In genomic region chr13:49443327-49443688, GRCh38 we compare ENCODE assay signal across 8 cellular contexts. TPM values are rescaled to one million over a fixed set of nuclear protein-coding genes. Genes with fewer than 3 reads are reported as not detected.
DNase-seq lines count a peak whose midpoint lies in the region; ATAC-seq and TF ChIP-seq lines count a peak whose summit lies in the region.

No MANE protein-coding gene starts in this region.

- peak in 1 of 2 donors; percentile 0 for ATAC-seq in lower lobe of right lung

- no peaks in the 10 kb centered on the region for H3K36me3 Mint-ChIP-seq in activated naive CD4-positive, alpha-beta T cell treated with anti-CD3 and anti-CD28 coated beads, Interleukin-2, amount 50 U/mL, for 24 hours

- DNase-seq in activated naive CD4-positive, alpha-beta T cell (lab: John Stamatoyannopoulos, UW), result no peak
- no peak for DNase-seq in NT2/D1 (ENCODE audit: low read depth, low spot score)
- no peak for DNase-seq in lower lobe of right lung
- DNase-seq in transverse colon, result no peak
- DNase-seq in MV-4-11 (lab: John Stamatoyannopoulos, UW), result no peak
- DNase-seq in stimulated activated naive CD4-positive, alpha-beta T cell (lab: John Stamatoyannopoulos, UW), result no peak

- H3K27ac ChIP-seq in cingulate gyrus (ENCODE audit: low read depth, low read length) (peak overlapping the region; percentile 98), lower lobe of right lung (peak overlapping the region; percentile 92), transverse colon (peak overlapping the region; percentile 85 to 96 (median 96))

- peak overlapping the region; percentile 93 for H3K4me3 Mint-ChIP-seq in activated naive CD4-positive, alpha-beta T cell treated with anti-CD3 and anti-CD28 coated beads, Interleukin-2, amount 50 U/mL, for 24 hours

- peaks cover 41% of the 10 kb centered on the region for H3K4me1 Mint-ChIP-seq in activated naive CD4-positive, alpha-beta T cell treated with anti-CD3 and anti-CD28 coated beads, Interleukin-2, amount 50 U/mL, for 24 hours

- no peaks in the 10 kb centered on the region for H3K27me3 Mint-ChIP-seq in activated naive CD4-positive, alpha-beta T cell treated with anti-CD3 and anti-CD28 coated beads, Interleukin-2, amount 50 U/mL, for 24 hours

- TF ChIP-seq POLR2A in transverse colon (IDR thresholded peaks at IDR 0.05), result no peak

- H3K27me3 ChIP-seq in NT2/D1 (ENCODE audit: insufficient read depth, insufficient read length), result no peaks in the 10 kb centered on the region
- no peaks in the 10 kb centered on the region for H3K27me3 ChIP-seq in lower lobe of right lung (ENCODE audit: low read depth)
- H3K27me3 ChIP-seq in transverse colon, result no peaks in the 10 kb centered on the region

- peak overlapping the region; percentile 56 for H3K4me3 ChIP-seq in NT2/D1 (ENCODE audit: insufficient read length, low read depth)
- H3K4me3 ChIP-seq in lower lobe of right lung, result peak overlapping the region; percentile 77
- H3K4me3 ChIP-seq in transverse colon, result peak overlapping the region; percentile 11 to 83 (median 74)

- intact Hi-C loops in lower lobe of right lung (cut with DNase I), result no loop called here
- intact Hi-C loops in transverse colon (cut with DNase I; ENCODE audit: low total_unique reads), result no loop called here

- no peaks in the 10 kb centered on the region for H3K4me1 ChIP-seq in NT2/D1 (ENCODE audit: insufficient read depth, insufficient read length)
- H3K4me1 ChIP-seq in lower lobe of right lung, result peaks cover 33% of the 10 kb centered on the region
- H3K4me1 ChIP-seq in transverse colon, result peaks cover 0 to 43% (median 17%) of the 10 kb centered on the region in 4 donors

- no peaks in the 10 kb centered on the region for H3K9me3 ChIP-seq in NT2/D1 (ENCODE audit: insufficient read depth, low read length)
- H3K9me3 ChIP-seq in lower lobe of right lung, result no peaks in the 10 kb centered on the region
- no peaks in the 10 kb centered on the region for H3K9me3 ChIP-seq in transverse colon

- no peaks in the 10 kb centered on the region for H3K9me3 Mint-ChIP-seq in activated naive CD4-positive, alpha-beta T cell treated with anti-CD3 and anti-CD28 coated beads, Interleukin-2, amount 50 U/mL, for 24 hours

- in situ Hi-C loops in transverse colon (cut with MboI; ENCODE audit: low pct_ligation_motif_present in 1 of 4, low pct_unique_long_range_greater_than_20kb in 1 of 4, low sequenced_read_pairs in 3 of 4), result loop anchor here in 2 of 4 donors (10.0 to 25.0 kb wide), 2 partner anchors 131 to 141 kb away; partner anchors contain the start of gene RCBTB1 (in 1 of the 2)

- peak overlapping the region; percentile 79 for H3K9ac ChIP-seq in NT2/D1 (ENCODE audit: insufficient read length, low read depth)

- TF ChIP-seq CTCF in lower lobe of right lung (IDR thresholded peaks at IDR 0.05) (no peak), transverse colon (IDR thresholded peaks at IDR 0.05) (no peak)

- TF ChIP-seq EP300 in transverse colon (IDR thresholded peaks at IDR 0.05; ENCODE audit: low read depth), result no peak

- H3K36me3 ChIP-seq in NT2/D1 (ENCODE audit: insufficient read depth, insufficient read length, low read length) (no peaks in the 10 kb centered on the region), lower lobe of right lung (no peaks in the 10 kb centered on the region), transverse colon (no peaks in the 10 kb centered on the region)

- peak overlapping the region; percentile 95 for H3K27ac Mint-ChIP-seq in activated naive CD4-positive, alpha-beta T cell treated with anti-CD3 and anti-CD28 coated beads, Interleukin-2, amount 50 U/mL, for 24 hours

- 19 to 23% methylated on average over 8 to 9 of the region's 9 CpGs for WGBS in transverse colon (ENCODE audit: low coverage in 1 of 2), 2 donors

RNA-seq across cellular contexts. Expression of gene CAB39L, which starts 0.6 kb away (rescaled TPM):
- 13.4 TPM for total RNA-seq in lower lobe of right lung
- total RNA-seq in transverse colon, result 10 to 100 TPM; 23.5 to 36.7 (median 25.4) TPM

RNA-seq across cellular contexts. Expression of gene SETDB2, which starts 0.8 kb away (rescaled TPM):
- total RNA-seq in lower lobe of right lung, result 21.1 TPM
- total RNA-seq in transverse colon, result 10 to 100 TPM in 1 of 4 donors, 1 to 10 TPM in 3; 2.8 to 11.6 (median 8.8) TPM

RNA-seq across cellular contexts. Expression of gene PHF11, which starts 52.4 kb away (rescaled TPM):
- total RNA-seq in lower lobe of right lung, result 59.8 TPM
- total RNA-seq in transverse colon, result 10 to 100 TPM in 3 of 4 donors, 1 to 10 TPM in 1; 4.2 to 32.1 (median 18.7) TPM
